ENCODE assay signal across 14 cellular contexts in the genomic region with DNA sequence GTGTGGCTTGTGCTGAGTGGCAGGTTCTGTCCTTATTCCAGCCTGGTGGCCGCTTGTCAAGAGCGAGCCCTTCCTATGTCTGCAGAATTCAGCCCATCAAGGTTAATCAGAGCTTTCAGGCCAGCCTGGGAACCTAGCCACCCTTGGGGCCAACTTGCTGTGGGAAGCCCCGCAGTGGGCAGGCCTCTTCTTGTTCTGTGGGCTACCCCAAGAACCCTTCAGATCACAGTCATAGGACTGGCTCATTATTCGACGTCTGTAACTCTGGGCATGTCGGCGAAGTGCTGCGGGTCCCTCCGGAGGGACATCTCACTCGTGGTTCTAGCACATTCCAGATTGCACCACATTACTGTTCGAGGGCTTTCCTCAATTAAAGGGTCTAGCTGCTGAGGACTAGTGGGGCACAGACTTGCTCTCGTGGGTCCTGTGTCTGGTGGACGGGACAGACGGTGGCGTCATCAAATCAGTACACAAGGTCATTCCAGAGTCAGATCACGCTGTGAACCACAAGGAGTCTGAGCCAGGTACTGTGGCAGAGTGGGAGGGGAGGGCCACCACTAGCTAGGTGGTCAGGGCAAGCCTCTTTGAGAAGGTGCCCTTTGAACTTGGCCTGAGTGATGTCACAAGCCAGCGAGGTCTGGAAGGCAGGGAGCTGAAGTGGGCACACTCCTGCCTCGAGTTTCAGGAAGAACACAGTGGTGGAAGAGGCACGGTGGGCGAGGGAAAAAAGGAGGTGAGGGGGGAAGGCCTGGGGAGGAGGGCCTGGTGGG. TPM values are rescaled to one million over a fixed set of nuclear protein-coding genes. Genes with fewer than 3 reads are reported as not detected.
A peak's percentile ranks its signal among the peaks of the same experiment; 100 is the strongest.
DNase-seq lines count a peak whose midpoint lies in the region; ATAC-seq and TF ChIP-seq lines count a peak whose summit lies in the region.
"Had no signal": no experiment of that assay in that cellular context is flagged by ENCODE, and none has a peak within 500 bp of the region (broad histone marks: within the 10 kb centered on the region; RNA-seq: fewer than 3 reads in every experiment).

No MANE protein-coding gene starts in this region.

- H3K9me3 ChIP-seq in lung (ENCODE audit: control insufficient read depth in 2 of 2, insufficient read depth in 1 of 2, low read length in 1 of 2) (peaks cover 0 to 4% of the 10 kb centered on the region in 2 donors), suprapubic skin (peaks cover 4% of the 10 kb centered on the region)
- H3K9me3 ChIP-seq: SJCRH30 had no signal

- H3K9me3 Mint-ChIP-seq in activated CD4-positive, alpha-beta T cell treated with anti-CD3 and anti-CD28 coated beads, Interleukin-2, amount 10 ng/mL, durations not matched to agents 7 days and 5 days: peaks cover 9% of the 10 kb centered on the region
- peaks cover 10% of the 10 kb centered on the region for H3K9me3 Mint-ChIP-seq in activated T-helper 2 cell treated with anti-CD3 and anti-CD28 coated beads, Interferon-gamma antibody, Interleukin-2, Interleukin-4, amounts not matched to agents 10 μg/mL and 5 μg/mL and 100 μg/mL, durations not matched to agents 14 hours and 24 hours and 36 hours

- peak overlapping the region; percentile 99 for H3K27ac Mint-ChIP-seq in activated CD4-positive, alpha-beta T cell treated with anti-CD3 and anti-CD28 coated beads, Interleukin-2, amount 10 ng/mL, durations not matched to agents 7 days and 5 days
- H3K27ac Mint-ChIP-seq in activated T-helper 2 cell treated with anti-CD3 and anti-CD28 coated beads, Interferon-gamma antibody, Interleukin-2, Interleukin-4, amounts not matched to agents 10 μg/mL and 5 μg/mL and 100 μg/mL, durations not matched to agents 14 hours and 24 hours and 36 hours: peak overlapping the region; percentile 86

- peaks cover 80% of the 10 kb centered on the region for H3K4me1 Mint-ChIP-seq in activated CD4-positive, alpha-beta T cell treated with anti-CD3 and anti-CD28 coated beads, Interleukin-2, amount 10 ng/mL, durations not matched to agents 7 days and 5 days
- H3K4me1 Mint-ChIP-seq in activated T-helper 2 cell treated with anti-CD3 and anti-CD28 coated beads, Interferon-gamma antibody, Interleukin-2, Interleukin-4, amounts not matched to agents 10 μg/mL and 5 μg/mL and 100 μg/mL, durations not matched to agents 14 hours and 24 hours and 36 hours (ENCODE audit: low read depth): peaks cover 65% of the 10 kb centered on the region

- H3K36me3 Mint-ChIP-seq in activated CD4-positive, alpha-beta T cell treated with anti-CD3 and anti-CD28 coated beads, Interleukin-2, amount 10 ng/mL, durations not matched to agents 7 days and 5 days (ENCODE audit: low read depth): peaks cover 18% of the 10 kb centered on the region
- peaks cover 37% of the 10 kb centered on the region for H3K36me3 Mint-ChIP-seq in activated T-helper 2 cell treated with anti-CD3 and anti-CD28 coated beads, Interferon-gamma antibody, Interleukin-2, Interleukin-4, amounts not matched to agents 10 μg/mL and 5 μg/mL and 100 μg/mL, durations not matched to agents 14 hours and 24 hours and 36 hours (ENCODE audit: low read depth)

- 71 to 74% methylated on average over 20 of the region's 20 CpGs for WGBS in lung, 2 donors
- WGBS in suprapubic skin: 86% methylated on average over 20 of the region's 20 CpGs

- no peak for ATAC-seq in lung (ENCODE audit: insufficient read depth, low FRiP score)

- DNase-seq in activated CD4-positive, alpha-beta T cell treated with anti-CD3 and anti-CD28 coated beads, Interleukin-2, amount 10 ng/mL, durations not matched to agents 7 days and 5 days: no peak
- DNase-seq in activated CD4-positive, alpha-beta T cell treated with anti-CD3 and anti-CD28 coated beads, Interleukin-2, amount 50 U/mL, for 4 hours: no peak
- no peak for DNase-seq in activated T-helper 2 cell treated with anti-CD3 and anti-CD28 coated beads, Interferon-gamma antibody, Interleukin-2, Interleukin-4, amounts not matched to agents 10 μg/mL and 5 μg/mL and 100 μg/mL, durations not matched to agents 14 hours and 24 hours and 36 hours (ENCODE audit: low spot score)
- DNase-seq in lung (ENCODE audit: low spot score): no peak
- DNase-seq in suprapubic skin (ENCODE audit: low spot score in 2 of 2): no peak
- DNase-seq in NCI-H2227 (lab: John Stamatoyannopoulos, UW; ENCODE audit: unreplicated experiment): no peak
- DNase-seq in GM10248 (ENCODE audit: extremely low spot score): no peak
- DNase-seq in hippocampal formation (lab: John Stamatoyannopoulos, UW): no peak
- DNase-seq: ACHN; activated CD8-positive, alpha-beta memory T cell treated with anti-CD3 and anti-CD28 coated beads for 24 hours; GDM1; GM23248; NCI-H446 treated with DMSO at 0.1 percent for 48 hours; SJCRH30 had no signal

- peak overlapping the region; percentile 14 to 66 for H3K27ac ChIP-seq in lung (ENCODE audit: low read depth in 1 of 2, low read length in 1 of 2)
- peak overlapping the region; percentile 58 for H3K27ac ChIP-seq in suprapubic skin
- H3K27ac ChIP-seq: GM23248, SJCRH30 had no signal

- H3K27me3 ChIP-seq in lung (ENCODE audit: control insufficient read depth, insufficient read depth) (no peaks in the 10 kb centered on the region), suprapubic skin (no peaks in the 10 kb centered on the region)

- H3K36me3 ChIP-seq in lung (ENCODE audit: control insufficient read depth in 2 of 2, insufficient read depth in 2 of 2, low read length in 2 of 2) (no peaks in the 10 kb centered on the region), suprapubic skin (no peaks in the 10 kb centered on the region)
- H3K36me3 ChIP-seq: SJCRH30 had no signal

- peaks cover 0 to 30% of the 10 kb centered on the region in 2 donors for H3K4me1 ChIP-seq in lung (ENCODE audit: control insufficient read depth in 2 of 2, insufficient read depth in 2 of 2, low read length in 2 of 2)
- H3K4me1 ChIP-seq in suprapubic skin: peaks cover 36% of the 10 kb centered on the region

- H3K4me3 ChIP-seq in lung (no peak overlapping the region), suprapubic skin (no peak overlapping the region)
- H3K4me3 ChIP-seq: GM23248, SJCRH30 had no signal

- intact Hi-C loops in activated T-helper 2 cell treated with anti-CD3 and anti-CD28 coated beads, Interferon-gamma antibody, Interleukin-2, Interleukin-4, amounts not matched to agents 10 μg/mL and 5 μg/mL and 100 μg/mL, durations not matched to agents 14 hours and 24 hours and 36 hours (cut with micrococcal nuclease): no loop called here

- TF ChIP-seq EP300 in suprapubic skin (IDR thresholded peaks at IDR 0.05): no peak

- TF ChIP-seq CTCF in lung (IDR thresholded peaks at IDR 0.05; ENCODE audit: control extremely low read depth, extremely low read depth) (no peak), suprapubic skin (IDR thresholded peaks at IDR 0.05) (no peak), GM10248 (IDR thresholded peaks at IDR 0.05; ENCODE audit: control extremely low read depth, extremely low read depth, low read depth, missing control alignments) (no peak)

- H3K27me3 Mint-ChIP-seq in activated CD4-positive, alpha-beta T cell treated with anti-CD3 and anti-CD28 coated beads, Interleukin-2, amount 10 ng/mL, durations not matched to agents 7 days and 5 days: no peaks in the 10 kb centered on the region
- no peaks in the 10 kb centered on the region for H3K27me3 Mint-ChIP-seq in activated T-helper 2 cell treated with anti-CD3 and anti-CD28 coated beads, Interferon-gamma antibody, Interleukin-2, Interleukin-4, amounts not matched to agents 10 μg/mL and 5 μg/mL and 100 μg/mL, durations not matched to agents 14 hours and 24 hours and 36 hours (ENCODE audit: low read depth)

- TF ChIP-seq POLR2A in suprapubic skin (IDR thresholded peaks at IDR 0.05): no peak

- POLR2A ChIA-PET in activated CD4-positive, alpha-beta T cell treated with anti-CD3 and anti-CD28 coated beads, Interleukin-2, amount 10 ng/mL, durations not matched to agents 7 days and 5 days (lab: Charles Lee): interaction anchor here (0.6 kb wide), 1 partner anchor 236 kb away, joined by 3 read pairs; no protein-coding TSS in a partner anchor
- POLR2A ChIA-PET in GM10248 (lab: Yijun Ruan, JAX): interaction anchor here (0.9 kb wide), 1 partner anchor 17 kb away, joined by 4 read pairs; no protein-coding TSS in a partner anchor

- CTCF ChIA-PET in activated CD4-positive, alpha-beta T cell treated with anti-CD3 and anti-CD28 coated beads, Interleukin-2, amount 10 ng/mL, durations not matched to agents 7 days and 5 days (lab: Charles Lee): interaction anchor here (1.2 to 3.6 kb wide), 7 partner anchors 10 to 32 kb away, joined by 3 to 19 read pairs (median 5); no protein-coding TSS in a partner anchor
- CTCF ChIA-PET in GM10248 (lab: Yijun Ruan, JAX): interaction anchor here (0.8 to 8.4 kb wide), 4 partner anchors 21 to 82 kb away, joined by 3 to 63 read pairs (median 4); no protein-coding TSS in a partner anchor

- H3K4me3 Mint-ChIP-seq in activated CD4-positive, alpha-beta T cell treated with anti-CD3 and anti-CD28 coated beads, Interleukin-2, amount 10 ng/mL, durations not matched to agents 7 days and 5 days: no peak overlapping the region
- H3K4me3 Mint-ChIP-seq in activated T-helper 2 cell treated with anti-CD3 and anti-CD28 coated beads, Interferon-gamma antibody, Interleukin-2, Interleukin-4, amounts not matched to agents 10 μg/mL and 5 μg/mL and 100 μg/mL, durations not matched to agents 14 hours and 24 hours and 36 hours (ENCODE audit: low read depth): no peak overlapping the region

RNA-seq across cellular contexts. Expression of gene TNFRSF1B, which starts 20.3 kb away (rescaled TPM):
- 100 to 1,000 TPM; 167 to 190 TPM for total RNA-seq in activated CD4-positive, alpha-beta T cell treated with anti-CD3 and anti-CD28 coated beads, Interleukin-2, amount 10 ng/mL, durations not matched to agents 7 days and 5 days
- 150 and 153 TPM in 2 replicates for total RNA-seq in activated T-helper 2 cell treated with anti-CD3 and anti-CD28 coated beads, Interferon-gamma antibody, Interleukin-2, Interleukin-4, amounts not matched to agents 10 μg/mL and 5 μg/mL and 100 μg/mL, durations not matched to agents 14 hours and 24 hours and 36 hours
- total RNA-seq in lung (10 to 100 TPM; 52.0 to 79.0 TPM), suprapubic skin (10 to 100 TPM in 2 of 4 donors, 1 to 10 TPM in 2; 6.3 to 35.2 (median 11.9) TPM)
- polyA plus RNA-seq in lung: 100 to 1,000 TPM in 1 of 2 donors, 10 to 100 TPM in 1; 15.4 to 246 TPM
